ENCODE assay signal across 8 cellular contexts in the genomic region with DNA sequence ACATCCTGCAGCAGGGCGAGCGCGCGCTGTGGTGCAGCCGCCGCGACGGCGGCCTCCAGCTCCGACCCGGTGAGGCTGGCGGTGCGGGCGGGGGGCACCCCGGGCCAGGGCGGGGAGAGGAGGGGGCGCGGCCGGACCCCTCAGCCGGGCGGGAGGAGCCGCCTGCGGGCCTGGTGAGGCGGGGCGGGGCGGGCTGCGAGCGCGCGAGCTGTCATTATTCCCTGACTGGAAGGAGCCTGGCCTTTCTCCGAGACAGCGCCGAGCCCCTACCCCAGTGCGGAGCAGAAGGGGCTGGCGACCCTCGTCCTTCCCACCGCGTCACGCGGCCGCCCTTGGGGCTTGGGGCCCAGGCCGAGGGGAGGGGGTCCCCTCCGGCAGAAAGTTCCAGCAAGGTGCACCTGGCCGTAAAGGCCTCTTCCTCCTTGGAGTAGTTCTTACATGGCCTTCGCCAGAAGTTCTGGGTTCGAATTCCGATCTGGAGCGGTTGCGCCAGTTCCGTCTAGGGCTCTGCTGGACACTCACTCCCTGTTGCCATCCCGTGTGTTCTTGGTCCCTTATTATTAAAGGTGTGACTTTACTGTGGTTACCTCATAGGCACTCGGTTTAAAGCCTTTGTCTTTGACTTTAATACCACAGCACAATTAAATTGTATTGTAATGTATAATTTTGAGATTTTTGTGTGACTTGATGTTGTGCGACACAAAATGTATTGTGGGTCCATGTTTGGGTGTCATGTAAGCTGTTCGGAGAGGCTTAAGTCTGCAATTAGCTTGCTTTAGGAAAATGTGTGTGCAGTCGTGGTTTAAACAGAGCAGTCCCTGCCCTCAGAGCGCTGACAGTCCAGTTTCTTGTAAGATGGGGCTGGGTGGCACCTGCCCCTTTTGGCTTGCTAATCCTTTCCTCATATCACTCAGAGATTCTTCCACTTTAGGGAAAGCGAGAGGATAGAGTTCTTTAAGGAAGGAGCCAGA. TPM values are rescaled to one million over a fixed set of nuclear protein-coding genes. Genes with fewer than 3 reads are reported as not detected.
A peak's percentile ranks its signal among the peaks of the same experiment; 100 is the strongest.
DNase-seq lines count a peak whose midpoint lies in the region; ATAC-seq and TF ChIP-seq lines count a peak whose summit lies in the region.

No MANE protein-coding gene starts in this region.

- peaks cover 33% of the 10 kb centered on the region for H3K4me1 Mint-ChIP-seq in activated naive CD8-positive, alpha-beta T cell (ENCODE audit: low read depth)
- H3K4me1 Mint-ChIP-seq in immature natural killer cell, result peaks cover 21 to 38% of the 10 kb centered on the region in 2 donors

- peaks cover 44% of the 10 kb centered on the region for H3K4me1 ChIP-seq in DOHH2 (ENCODE audit: control insufficient read depth, low read length)

- peak overlapping the region; percentile 94 for H3K4me3 Mint-ChIP-seq in activated naive CD8-positive, alpha-beta T cell
- peak overlapping the region; percentile 91 to 93 (median 92) for H3K4me3 Mint-ChIP-seq in immature natural killer cell

- no peaks in the 10 kb centered on the region for H3K27me3 Mint-ChIP-seq in activated naive CD8-positive, alpha-beta T cell
- peaks cover 0 to 1% (median 0%) of the 10 kb centered on the region in 3 donors for H3K27me3 Mint-ChIP-seq in immature natural killer cell (ENCODE audit: low read depth in 3 of 3)

- H3K27me3 ChIP-seq in DOHH2 (ENCODE audit: control insufficient read depth, low read length), result no peaks in the 10 kb centered on the region

- no peaks in the 10 kb centered on the region for H3K36me3 ChIP-seq in DOHH2 (ENCODE audit: control insufficient read depth, low read length)

- H3K79me2 ChIP-seq in DOHH2 (ENCODE audit: control insufficient read depth, low read length), result peaks cover 31% of the 10 kb centered on the region

- H3K9me2 ChIP-seq in DOHH2 (replicated peaks; ENCODE audit: control insufficient read depth, low read length), result no peaks in the 10 kb centered on the region

- peak overlapping the region; percentile 90 for H3K4me2 ChIP-seq in DOHH2 (ENCODE audit: low read length)

- no peak overlapping the region for H3K27ac ChIP-seq in DOHH2 (ENCODE audit: low read depth, low read length)

- TF ChIP-seq CTCF in DOHH2 (IDR thresholded peaks at IDR 0.05; ENCODE audit: low read depth, low read length, poor library complexity, severe bottlenecking) (no peak), GM13977 (IDR thresholded peaks at IDR 0.05; ENCODE audit: extremely low read depth, insufficient read depth, missing control alignments) (no peak)

- H3K9me3 Mint-ChIP-seq in activated naive CD8-positive, alpha-beta T cell (ENCODE audit: low read depth), result no peaks in the 10 kb centered on the region
- H3K9me3 Mint-ChIP-seq in immature natural killer cell, result no peaks in the 10 kb centered on the region

- ATAC-seq in GM21576 (IDR thresholded peaks at IDR 0.05; ENCODE audit: unreplicated experiment), result no peak

- peaks cover 2% of the 10 kb centered on the region for H3K36me3 Mint-ChIP-seq in activated naive CD8-positive, alpha-beta T cell
- no peaks in the 10 kb centered on the region for H3K36me3 Mint-ChIP-seq in immature natural killer cell

- H3K27ac Mint-ChIP-seq in activated naive CD8-positive, alpha-beta T cell, result peak overlapping the region; percentile 79
- H3K27ac Mint-ChIP-seq in immature natural killer cell, result peak overlapping the region; percentile 64 to 88 (median 79)

- TF ChIP-seq EP300 in Ishikawa (IDR thresholded peaks at IDR 0.05; ENCODE audit: borderline replicate concordance), result no peak

- in situ Hi-C loops in GM13977 (cut with MboI; ENCODE audit: low pct_unique_long_range_greater_than_20kb, low sequenced_read_pairs, unreplicated experiment), result no loop called here

- no peak; the same call in 1 of the 2 replicates for TF ChIP-seq RAD21 in Ishikawa (IDR thresholded peaks at IDR 0.05; ENCODE audit: low read depth)

- no peaks in the 10 kb centered on the region for H4K20me1 ChIP-seq in DOHH2 (ENCODE audit: control insufficient read depth, insufficient read depth, low read depth, low read length)

- H3K9me3 ChIP-seq in DOHH2 (ENCODE audit: control insufficient read depth, insufficient read depth, low read length), result no peaks in the 10 kb centered on the region

- no peak for DNase-seq in immature natural killer cell
- DNase-seq in stimulated activated CD4-positive, alpha-beta T cell treated with anti-CD3 and anti-CD28 coated beads, Interleukin-15, amount 100 ng/mL, for 24 hours, result peak; percentile 63
- no peak for DNase-seq in SIG-M5 treated with dmso at 0.1 percent for 504 hours (lab: John Stamatoyannopoulos, UW; ENCODE audit: unreplicated experiment)
- DNase-seq in GM13977 (ENCODE audit: low spot score), result no peak

- peaks cover 17% of the 10 kb centered on the region for H3F3A ChIP-seq in DOHH2 (ENCODE audit: control insufficient read depth, insufficient read depth)

- peak overlapping the region; percentile 94 for H3K4me3 ChIP-seq in DOHH2 (ENCODE audit: low read length)

TF ChIP-seq in Ishikawa, 13 proteins besides CTCF, POLR2A, EP300 and RAD21:
- no peak for TF ChIP-seq CREB1 (IDR thresholded peaks at IDR 0.05; ENCODE audit: low read depth)
- TF ChIP-seq ZBTB7A (IDR thresholded peaks at IDR 0.05; ENCODE audit: low read depth), result peak; percentile 91; the same call in 1 of the 2 replicates
- no peak for TF ChIP-seq FOXM1 (IDR thresholded peaks at IDR 0.05; ENCODE audit: borderline replicate concordance, low read depth)
- TF ChIP-seq CEBPB (IDR thresholded peaks at IDR 0.05), result no peak
- TF ChIP-seq, protein P1, sequence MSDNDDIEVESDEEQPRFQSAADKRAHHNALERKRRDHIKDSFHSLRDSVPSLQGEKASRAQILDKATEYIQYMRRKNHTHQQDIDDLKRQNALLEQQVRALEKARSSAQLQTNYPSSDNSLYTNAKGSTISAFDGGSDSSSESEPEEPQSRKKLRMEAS (IDR thresholded peaks at IDR 0.05), result 0 out of 2 replicates have a peak, but pooled peaks have one; percentile 30
- TF ChIP-seq, protein P2, sequence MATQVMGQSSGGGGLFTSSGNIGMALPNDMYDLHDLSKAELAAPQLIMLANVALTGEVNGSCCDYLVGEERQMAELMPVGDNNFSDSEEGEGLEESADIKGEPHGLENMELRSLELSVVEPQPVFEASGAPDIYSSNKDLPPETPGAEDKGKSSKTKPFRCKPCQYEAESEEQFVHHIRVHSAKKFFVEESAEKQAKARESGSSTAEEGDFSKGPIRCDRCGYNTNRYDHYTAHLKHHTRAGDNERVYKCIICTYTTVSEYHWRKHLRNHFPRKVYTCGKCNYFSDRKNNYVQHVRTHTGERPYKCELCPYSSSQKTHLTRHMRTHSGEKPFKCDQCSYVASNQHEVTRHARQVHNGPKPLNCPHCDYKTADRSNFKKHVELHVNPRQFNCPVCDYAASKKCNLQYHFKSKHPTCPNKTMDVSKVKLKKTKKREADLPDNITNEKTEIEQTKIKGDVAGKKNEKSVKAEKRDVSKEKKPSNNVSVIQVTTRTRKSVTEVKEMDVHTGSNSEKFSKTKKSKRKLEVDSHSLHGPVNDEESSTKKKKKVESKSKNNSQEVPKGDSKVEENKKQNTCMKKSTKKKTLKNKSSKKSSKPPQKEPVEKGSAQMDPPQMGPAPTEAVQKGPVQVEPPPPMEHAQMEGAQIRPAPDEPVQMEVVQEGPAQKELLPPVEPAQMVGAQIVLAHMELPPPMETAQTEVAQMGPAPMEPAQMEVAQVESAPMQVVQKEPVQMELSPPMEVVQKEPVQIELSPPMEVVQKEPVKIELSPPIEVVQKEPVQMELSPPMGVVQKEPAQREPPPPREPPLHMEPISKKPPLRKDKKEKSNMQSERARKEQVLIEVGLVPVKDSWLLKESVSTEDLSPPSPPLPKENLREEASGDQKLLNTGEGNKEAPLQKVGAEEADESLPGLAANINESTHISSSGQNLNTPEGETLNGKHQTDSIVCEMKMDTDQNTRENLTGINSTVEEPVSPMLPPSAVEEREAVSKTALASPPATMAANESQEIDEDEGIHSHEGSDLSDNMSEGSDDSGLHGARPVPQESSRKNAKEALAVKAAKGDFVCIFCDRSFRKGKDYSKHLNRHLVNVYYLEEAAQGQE (IDR thresholded peaks at IDR 0.05; ENCODE audit: low read depth), result no peak
- no peak for TF ChIP-seq YY1 (IDR thresholded peaks at IDR 0.05; ENCODE audit: low read depth)
- 0 out of 2 replicates have a peak, but pooled peaks have one; percentile 5 for TF ChIP-seq TAF1 (IDR thresholded peaks at IDR 0.05; ENCODE audit: low read depth)

RNA-seq across cellular contexts. Expression of gene INPP5F, which starts 0.7 kb away (rescaled TPM):
- polyA plus RNA-seq in immature natural killer cell, result 1 to 10 TPM; 6.7 to 8.0 (median 6.8) TPM
